Comparison of ENCODE assay signal across 9 cellular contexts in genomic region chr13:41700790-41701310, GRCh38.
A peak's percentile ranks its signal among the peaks of the same experiment; 100 is the strongest.
DNase-seq lines count a peak whose midpoint lies in the region; ATAC-seq and TF ChIP-seq lines count a peak whose summit lies in the region.
"Had no signal": no experiment of that assay in that cellular context is flagged by ENCODE, and none has a peak within 500 bp of the region (broad histone marks: within the 10 kb centered on the region; RNA-seq: fewer than 3 reads in every experiment).

No MANE protein-coding gene starts in this region.

- H3K9me3 Mint-ChIP-seq in glutamatergic neuron (ENCODE audit: unreplicated experiment) = no peaks in the 10 kb centered on the region

- no peaks in the 10 kb centered on the region for H3F3A ChIP-seq in smooth muscle cell (ENCODE audit: low read depth)

- H4K20me1 ChIP-seq in fibroblast of lung (ENCODE audit: control insufficient read depth, extremely low read depth, insufficient read depth, low read length) (no peaks in the 10 kb centered on the region), smooth muscle cell (ENCODE audit: low read depth) (no peaks in the 10 kb centered on the region)

- H3K4me2 ChIP-seq in fibroblast of lung (ENCODE audit: extremely low read depth, insufficient read depth, low read length) = peak overlapping the region; percentile 35
- H3K4me2 ChIP-seq in smooth muscle cell = peak overlapping the region; percentile 14

- peaks cover 7% of the 10 kb centered on the region for H3K4me1 ChIP-seq in fibroblast of lung (ENCODE audit: control insufficient read depth, extremely low read depth, insufficient read depth, low read length)
- peaks cover 12% of the 10 kb centered on the region for H3K4me1 ChIP-seq in smooth muscle cell (ENCODE audit: low read depth)

- no peak overlapping the region for H3K9ac ChIP-seq in fibroblast of lung (ENCODE audit: insufficient read depth, low read length)
- no peak overlapping the region for H3K9ac ChIP-seq in smooth muscle cell (ENCODE audit: low read depth)

- ATAC-seq in GM21390 (IDR thresholded peaks at IDR 0.05; ENCODE audit: unreplicated experiment) = no peak

- H3K79me2 ChIP-seq in fibroblast of lung (ENCODE audit: control insufficient read depth, insufficient read depth, low read length) = no peaks in the 10 kb centered on the region
- H3K79me2 ChIP-seq in smooth muscle cell (ENCODE audit: low read depth) = no peaks in the 10 kb centered on the region

- no peaks in the 10 kb centered on the region for H3K27me3 ChIP-seq in fibroblast of lung (ENCODE audit: control insufficient read depth, insufficient read depth, low read length)
- no peaks in the 10 kb centered on the region for H3K27me3 ChIP-seq in smooth muscle cell (ENCODE audit: low read depth)

- H3K4me3 ChIP-seq in fibroblast of lung (replicated peaks in 1 of 4; ENCODE audit: control extremely low read depth in 1 of 4, insufficient read depth in 1 of 4, low read depth in 3 of 4, low read length in 4 of 4) (no peak overlapping the region), smooth muscle cell (no peak overlapping the region)

- no peaks in the 10 kb centered on the region for H3K36me3 Mint-ChIP-seq in glutamatergic neuron (ENCODE audit: unreplicated experiment)

- no peak overlapping the region for H3K27ac ChIP-seq in fibroblast of lung (ENCODE audit: insufficient read depth, low read length)
- H3K27ac ChIP-seq in smooth muscle cell (ENCODE audit: low read depth) = no peak overlapping the region

- no peak overlapping the region for H3K4me3 Mint-ChIP-seq in glutamatergic neuron (ENCODE audit: unreplicated experiment)

- H3K4me1 Mint-ChIP-seq in glutamatergic neuron (ENCODE audit: low read depth, unreplicated experiment) = peaks cover 5% of the 10 kb centered on the region

- H3K36me3 ChIP-seq in fibroblast of lung (ENCODE audit: control insufficient read depth, insufficient read depth, low read length) (no peaks in the 10 kb centered on the region), smooth muscle cell (ENCODE audit: low read depth) (no peaks in the 10 kb centered on the region)

- H3K27me3 Mint-ChIP-seq in glutamatergic neuron (ENCODE audit: unreplicated experiment) = no peaks in the 10 kb centered on the region

- peak; percentile 14 for DNase-seq in HS-5 (ENCODE audit: low read depth)
- peak; percentile 18 for DNase-seq in NOMO-1 treated with dmso at 0.1 percent for 144 hours (lab: John Stamatoyannopoulos, UW; ENCODE audit: unreplicated experiment)
- DNase-seq in fibroblast of lung (ENCODE audit: low read depth in 2 of 2) = peak; percentile 72 to 74
- DNase-seq in smooth muscle cell (lab: John Stamatoyannopoulos, UW; ENCODE audit: unreplicated experiment) = no peak
- DNase-seq in mesenteric fat pad (ENCODE audit: low spot score) = no peak
- DNase-seq in glutamatergic neuron = no peak
- DNase-seq: kidney, NCI-H2107 had no signal

- H3K27ac Mint-ChIP-seq in glutamatergic neuron (ENCODE audit: unreplicated experiment) = no peak overlapping the region

- H2AFZ ChIP-seq in fibroblast of lung (ENCODE audit: low read length) (no peak overlapping the region), smooth muscle cell (ENCODE audit: low read depth) (no peak overlapping the region)

- no peak for TF ChIP-seq CTCF in fibroblast of lung (conservative IDR thresholded peaks at IDR 0.05 in 1 of 2, IDR thresholded peaks at IDR 0.05 in 1 of 2; ENCODE audit: low read depth in 1 of 2, low read length in 2 of 2)
- TF ChIP-seq CTCF in smooth muscle cell (IDR thresholded peaks at IDR 0.05; ENCODE audit: borderline replicate concordance, insufficient read depth, poor library complexity, severe bottlenecking) = no peak
- TF ChIP-seq CTCF in glutamatergic neuron (IDR thresholded peaks at IDR 0.05; ENCODE audit: partially characterized antibody, unreplicated experiment) = no peak

- no peaks in the 10 kb centered on the region for H3K9me3 ChIP-seq in fibroblast of lung (ENCODE audit: control insufficient read depth, insufficient read depth, low read depth, low read length)
- H3K9me3 ChIP-seq in smooth muscle cell (replicated peaks; ENCODE audit: low read depth) = no peaks in the 10 kb centered on the region

Comparison
In these comparisons a context has a peak if more than half of its experiments do, and no peak if none do; other contexts are left out.
1. DNase-seq: peak in HS-5 (single experiment), NOMO-1 treated with dmso at 0.1 percent for 144 hours (single experiment) and fibroblast of lung (2 of 2); none in smooth muscle cell (single experiment), mesenteric fat pad (single experiment) and glutamatergic neuron (single experiment).